In genomic region chr18:47075098-47075883, GRCh38 we compare ENCODE assay signal across 10 cellular contexts. TPM values are rescaled to one million over a fixed set of nuclear protein-coding genes. Genes with fewer than 3 reads are reported as not detected.
A peak's percentile ranks its signal among the peaks of the same experiment; 100 is the strongest.
DNase-seq lines count a peak whose midpoint lies in the region; ATAC-seq lines count a peak whose summit lies in the region.
"Had no signal": no experiment of that assay in that cellular context is flagged by ENCODE, and none has a peak within 500 bp of the region (broad histone marks: within the 10 kb centered on the region; RNA-seq: fewer than 3 reads in every experiment).

No MANE protein-coding gene starts in this region.

- H3K4me2 ChIP-seq in skeletal muscle satellite cell (ENCODE audit: low read length), result peak overlapping the region; percentile 22

- DNase-seq in DMS53 (lab: John Stamatoyannopoulos, UW) (peak; percentile 15), DMS53 treated with DMSO at 0.1 percent for 48 hours (lab: John Stamatoyannopoulos, UW; ENCODE audit: unreplicated experiment) (no peak), NT2/D1 (ENCODE audit: low read depth, low spot score) (peak; percentile 9), fibroblast of peridontal ligament (ENCODE audit: extremely low read depth) (peak; percentile 3), MV-4-11 (lab: John Stamatoyannopoulos, UW) (no peak), DMS 273 treated with DMSO at 0.1 percent for 48 hours (lab: John Stamatoyannopoulos, UW) (no peak)
- DNase-seq: GDM1; stimulated activated CD4-positive, alpha-beta T cell treated with anti-CD3 and anti-CD28 coated beads, Interleukin-12 subunit alpha, Interleukin-12 subunit beta, amount 100 ng/mL, for 4 hours had no signal

- no peak overlapping the region for H3K4me3 ChIP-seq in NT2/D1 (ENCODE audit: insufficient read length, low read depth)
- no peak overlapping the region for H3K4me3 ChIP-seq in skeletal muscle satellite cell (ENCODE audit: low read length)

- ATAC-seq in GM18861 (IDR thresholded peaks at IDR 0.05; ENCODE audit: unreplicated experiment), result no peak

- H3K27me3 ChIP-seq in NT2/D1 (ENCODE audit: insufficient read depth, insufficient read length), result no peaks in the 10 kb centered on the region
- no peaks in the 10 kb centered on the region for H3K27me3 ChIP-seq in skeletal muscle satellite cell (ENCODE audit: control insufficient read depth, insufficient read depth, low read length)

- peaks cover 3% of the 10 kb centered on the region for H3K4me1 ChIP-seq in NT2/D1 (ENCODE audit: insufficient read depth, insufficient read length)
- peaks cover 8% of the 10 kb centered on the region for H3K4me1 ChIP-seq in skeletal muscle satellite cell (ENCODE audit: control insufficient read depth, insufficient read depth, low read length)

- H3K9ac ChIP-seq in NT2/D1 (ENCODE audit: insufficient read length, low read depth), result no peak overlapping the region
- H3K9ac ChIP-seq in skeletal muscle satellite cell (ENCODE audit: low read depth, low read length), result no peak overlapping the region

- no peaks in the 10 kb centered on the region for H3K9me3 ChIP-seq in NT2/D1 (ENCODE audit: insufficient read depth, low read length)
- H3K9me3 ChIP-seq in skeletal muscle satellite cell (replicated peaks; ENCODE audit: low read length), result no peaks in the 10 kb centered on the region

- H3K36me3 ChIP-seq in NT2/D1 (ENCODE audit: insufficient read depth, insufficient read length, low read length) (no peaks in the 10 kb centered on the region), skeletal muscle satellite cell (ENCODE audit: insufficient read depth, low read length) (no peaks in the 10 kb centered on the region)

RNA-seq across cellular contexts. Expression of gene ELOA2, which starts 39.9 kb away (rescaled TPM):
- total RNA-seq in skeletal muscle satellite cell (2012; rRNA removed), result not detected in 2 replicates

Comparison
In these comparisons a context has a peak if more than half of its experiments do, and no peak if none do; other contexts are left out.
1. DNase-seq: peak in DMS53 (single experiment), NT2/D1 (single experiment) and fibroblast of peridontal ligament (single experiment); none in DMS53 treated with DMSO at 0.1 percent for 48 hours (single experiment), MV-4-11 (single experiment) and DMS 273 treated with DMSO at 0.1 percent for 48 hours (single experiment).